In genomic region chr11:73991471-73992006, GRCh38 we compare ENCODE assay signal across 14 cellular contexts. TPM values are rescaled to one million over a fixed set of nuclear protein-coding genes. Genes with fewer than 3 reads are reported as not detected.
DNase-seq lines count a peak whose midpoint lies in the region; ATAC-seq lines count a peak whose summit lies in the region.
"Had no signal": no experiment of that assay in that cellular context is flagged by ENCODE, and none has a peak within 500 bp of the region (broad histone marks: within the 10 kb centered on the region; RNA-seq: fewer than 3 reads in every experiment).

No MANE protein-coding gene starts in this region.

- H3K4me1 Mint-ChIP-seq in stimulated activated naive CD8-positive, alpha-beta T cell treated with anti-CD3 and anti-CD28 coated beads, Interleukin-15, Interleukin-2, amounts not matched to agents 100 ng/mL and 50 ng/mL, for 24 hours (ENCODE audit: low read depth), result peaks cover 61% of the 10 kb centered on the region
- peaks cover 23% of the 10 kb centered on the region for H3K4me1 Mint-ChIP-seq in activated T-helper 17 cell treated with anti-CD3 and anti-CD28 coated beads, Interleukin-2, amount 50 U/mL, for 72 hours
- H3K4me1 Mint-ChIP-seq in stimulated activated naive B cell treated with anti-CD40 and anti-IgM and Interleukin-4, amounts not matched to agents 10 μg/mL and 1 μg/mL and 100 μg/mL, for 72 hours, result peaks cover 20 to 45% of the 10 kb centered on the region in 2 donors

- H3K4me3 Mint-ChIP-seq in stimulated activated naive CD8-positive, alpha-beta T cell treated with anti-CD3 and anti-CD28 coated beads, Interleukin-15, Interleukin-2, amounts not matched to agents 100 ng/mL and 50 ng/mL, for 24 hours, result no peak overlapping the region
- H3K4me3 Mint-ChIP-seq in activated T-helper 17 cell treated with anti-CD3 and anti-CD28 coated beads, Interleukin-2, amount 50 U/mL, for 72 hours, result peak overlapping the region; percentile 52
- peak overlapping the region; percentile 46 to 48 for H3K4me3 Mint-ChIP-seq in stimulated activated naive B cell treated with anti-CD40 and anti-IgM and Interleukin-4, amounts not matched to agents 10 μg/mL and 1 μg/mL and 100 μg/mL, for 72 hours
- H3K4me3 Mint-ChIP-seq: stimulated activated naive CD8-positive, alpha-beta T cell treated with anti-CD3 and anti-CD28 coated beads, Interleukin-15, amount 100 ng/mL, for 72 hours had no signal

- H3K27me3 Mint-ChIP-seq in stimulated activated naive CD8-positive, alpha-beta T cell treated with anti-CD3 and anti-CD28 coated beads, Interleukin-15, Interleukin-2, amounts not matched to agents 100 ng/mL and 50 ng/mL, for 24 hours, result no peaks in the 10 kb centered on the region
- no peaks in the 10 kb centered on the region for H3K27me3 Mint-ChIP-seq in activated T-helper 17 cell treated with anti-CD3 and anti-CD28 coated beads, Interleukin-2, amount 50 U/mL, for 72 hours
- H3K27me3 Mint-ChIP-seq in stimulated activated naive B cell treated with anti-CD40 and anti-IgM and Interleukin-4, amounts not matched to agents 10 μg/mL and 1 μg/mL and 100 μg/mL, for 72 hours, result no peaks in the 10 kb centered on the region
- H3K27me3 Mint-ChIP-seq: stimulated activated naive CD8-positive, alpha-beta T cell treated with anti-CD3 and anti-CD28 coated beads, Interleukin-15, amount 100 ng/mL, for 72 hours had no signal

- no peak for DNase-seq in stimulated activated naive CD8-positive, alpha-beta T cell treated with anti-CD3 and anti-CD28 coated beads, Interleukin-15, Interleukin-2, amounts not matched to agents 100 U/mL and 50 U/mL, for 24 hours
- no peak for DNase-seq in stimulated activated naive B cell treated with anti-CD40 and anti-IgM and Interleukin-4, amounts not matched to agents 10 μg/mL and 1 μg/mL and 100 μg/mL, for 72 hours
- DNase-seq in hippocampal formation (lab: John Stamatoyannopoulos, UW), result no peak
- no peak for DNase-seq in SIG-M5 treated with dmso at 0.1 percent for 504 hours (lab: John Stamatoyannopoulos, UW; ENCODE audit: unreplicated experiment)
- DNase-seq: AML-193; esophagus squamous epithelium; NCI-H2171; stimulated activated CD4-positive, alpha-beta T cell treated with anti-CD3 and anti-CD28 coated beads, Interleukin-1b, Interleukin-23, amount 100 ng/mL, for 48 hours; stimulated activated naive CD8-positive, alpha-beta T cell treated with anti-CD3 and anti-CD28 coated beads, Interleukin-15, amount 100 ng/mL, for 72 hours had no signal

- H3K27ac Mint-ChIP-seq in stimulated activated naive CD8-positive, alpha-beta T cell treated with anti-CD3 and anti-CD28 coated beads, Interleukin-15, Interleukin-2, amounts not matched to agents 100 ng/mL and 50 ng/mL, for 24 hours, result peak overlapping the region; percentile 50
- H3K27ac Mint-ChIP-seq in activated T-helper 17 cell treated with anti-CD3 and anti-CD28 coated beads, Interleukin-2, amount 50 U/mL, for 72 hours, result peak overlapping the region; percentile 82
- peak overlapping the region; percentile 81 for H3K27ac Mint-ChIP-seq in stimulated activated naive B cell treated with anti-CD40 and anti-IgM and Interleukin-4, amounts not matched to agents 10 μg/mL and 1 μg/mL and 100 μg/mL, for 72 hours

- ATAC-seq in stimulated activated naive CD8-positive, alpha-beta T cell treated with anti-CD3 and anti-CD28 coated beads, Interleukin-15, Interleukin-2, amounts not matched to agents 100 U/mL and 50 U/mL, for 24 hours, result no peak
- ATAC-seq in HG02610 (IDR thresholded peaks at IDR 0.05; ENCODE audit: unreplicated experiment) (peak; percentile 53), GM18517 (IDR thresholded peaks at IDR 0.05; ENCODE audit: unreplicated experiment) (no peak)
- peak; percentile 22 for ATAC-seq in activated T-helper 17 cell treated with anti-CD3 and anti-CD28 coated beads, Interleukin-2, amount 50 U/mL, for 72 hours (replicated peaks)
- ATAC-seq in stimulated activated naive B cell treated with anti-CD40 and anti-IgM and Interleukin-4, amounts not matched to agents 10 μg/mL and 1 μg/mL and 100 μg/mL, for 72 hours (replicated peaks), result peak; percentile 71
- ATAC-seq: stimulated activated naive CD8-positive, alpha-beta T cell treated with anti-CD3 and anti-CD28 coated beads, Interleukin-15, amount 100 ng/mL, for 72 hours had no signal

- no peaks in the 10 kb centered on the region for H3K9me3 Mint-ChIP-seq in stimulated activated naive CD8-positive, alpha-beta T cell treated with anti-CD3 and anti-CD28 coated beads, Interleukin-15, Interleukin-2, amounts not matched to agents 100 ng/mL and 50 ng/mL, for 24 hours
- no peaks in the 10 kb centered on the region for H3K9me3 Mint-ChIP-seq in activated T-helper 17 cell treated with anti-CD3 and anti-CD28 coated beads, Interleukin-2, amount 50 U/mL, for 72 hours
- no peaks in the 10 kb centered on the region for H3K9me3 Mint-ChIP-seq in stimulated activated naive B cell treated with anti-CD40 and anti-IgM and Interleukin-4, amounts not matched to agents 10 μg/mL and 1 μg/mL and 100 μg/mL, for 72 hours
- H3K9me3 Mint-ChIP-seq: stimulated activated naive CD8-positive, alpha-beta T cell treated with anti-CD3 and anti-CD28 coated beads, Interleukin-15, amount 100 ng/mL, for 72 hours had no signal

- H3K36me3 Mint-ChIP-seq in stimulated activated naive CD8-positive, alpha-beta T cell treated with anti-CD3 and anti-CD28 coated beads, Interleukin-15, Interleukin-2, amounts not matched to agents 100 ng/mL and 50 ng/mL, for 24 hours (ENCODE audit: low read depth), result no peaks in the 10 kb centered on the region
- peaks cover 8% of the 10 kb centered on the region for H3K36me3 Mint-ChIP-seq in activated T-helper 17 cell treated with anti-CD3 and anti-CD28 coated beads, Interleukin-2, amount 50 U/mL, for 72 hours (ENCODE audit: low read depth)
- H3K36me3 Mint-ChIP-seq in stimulated activated naive B cell treated with anti-CD40 and anti-IgM and Interleukin-4, amounts not matched to agents 10 μg/mL and 1 μg/mL and 100 μg/mL, for 72 hours, result no peaks in the 10 kb centered on the region

RNA-seq across cellular contexts. Expression of gene UCP2, which starts 8.9 kb away (rescaled TPM):
- total RNA-seq in activated T-helper 17 cell treated with anti-CD3 and anti-CD28 coated beads, Interleukin-2, amount 50 U/mL, for 72 hours, result 100 to 1,000 TPM; 199 to 269 TPM

RNA-seq across cellular contexts. Expression of gene UCP3, which starts 17.3 kb away (rescaled TPM):
- 1 to 10 TPM; 4.3 to 6.6 TPM for total RNA-seq in activated T-helper 17 cell treated with anti-CD3 and anti-CD28 coated beads, Interleukin-2, amount 50 U/mL, for 72 hours

RNA-seq across cellular contexts. Expression of gene DNAJB13, which starts 40.7 kb away (rescaled TPM):
- total RNA-seq in activated T-helper 17 cell treated with anti-CD3 and anti-CD28 coated beads, Interleukin-2, amount 50 U/mL, for 72 hours, result 1 to 10 TPM in 1 of 2 donors, not detected in 1; 1.2 TPM
- total RNA-seq: esophagus squamous epithelium, mesenteric fat pad had no signal

Comparison
In these comparisons a context has a peak if more than half of its experiments do, and no peak if none do; other contexts are left out.
1. ATAC-seq: peak in HG02610 (single experiment), activated T-helper 17 cell treated with anti-CD3 and anti-CD28 coated beads, Interleukin-2, amount 50 U/mL, for 72 hours (single experiment) and stimulated activated naive B cell treated with anti-CD40 and anti-IgM and Interleukin-4, amounts not matched to agents 10 μg/mL and 1 μg/mL and 100 μg/mL, for 72 hours (2 of 2); none in stimulated activated naive CD8-positive, alpha-beta T cell treated with anti-CD3 and anti-CD28 coated beads, Interleukin-15, Interleukin-2, amounts not matched to agents 100 U/mL and 50 U/mL, for 24 hours (single experiment) and GM18517 (single experiment).
2. Peak in every context shown above with its lines, with median percentiles within 50 percentile points of each other: H3K27ac Mint-ChIP-seq.